ENCODE assay signal across 1 cellular context in the genomic region with DNA sequence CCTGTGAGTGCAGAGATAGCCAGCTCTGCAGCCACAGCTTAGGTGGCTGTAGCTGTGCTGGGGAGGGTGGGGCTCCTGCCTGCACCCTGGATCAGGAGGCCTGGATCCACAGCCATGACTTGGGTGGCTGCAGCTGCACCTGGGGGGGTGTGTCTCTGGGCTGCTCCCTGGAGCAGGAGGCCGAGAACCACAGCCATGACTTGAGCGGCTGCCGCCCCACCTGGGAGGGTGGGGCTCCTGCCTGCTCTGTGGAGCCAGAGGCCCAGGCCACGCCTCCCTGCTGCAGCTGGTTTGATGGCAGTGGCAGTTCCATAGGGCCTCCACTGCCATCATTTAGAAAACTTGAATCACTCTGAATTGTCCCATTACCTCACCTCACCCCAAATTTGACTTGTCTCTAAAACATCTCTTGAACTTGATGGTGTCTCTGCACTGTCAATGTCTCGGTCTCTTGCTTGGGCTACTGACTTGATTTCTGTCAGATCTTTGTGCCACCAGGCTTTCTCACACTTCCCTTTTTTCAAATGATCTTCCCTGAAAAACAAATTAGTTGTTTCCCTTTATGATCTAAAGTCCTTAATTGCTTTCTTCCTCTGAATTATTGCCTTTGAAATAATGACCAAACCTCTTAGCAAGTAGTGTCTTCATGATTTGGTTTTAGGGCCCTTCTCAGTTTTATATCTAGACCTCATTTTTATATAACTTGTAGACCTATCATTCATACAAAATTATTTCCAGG.
TF ChIP-seq lines count a peak whose summit lies in the region.

No MANE protein-coding gene starts in this region.

TF ChIP-seq in HCT116, 20 proteins besides CTCF, POLR2A, EP300 and RAD21 (continued from another document):
- TF ChIP-seq, protein P1, sequence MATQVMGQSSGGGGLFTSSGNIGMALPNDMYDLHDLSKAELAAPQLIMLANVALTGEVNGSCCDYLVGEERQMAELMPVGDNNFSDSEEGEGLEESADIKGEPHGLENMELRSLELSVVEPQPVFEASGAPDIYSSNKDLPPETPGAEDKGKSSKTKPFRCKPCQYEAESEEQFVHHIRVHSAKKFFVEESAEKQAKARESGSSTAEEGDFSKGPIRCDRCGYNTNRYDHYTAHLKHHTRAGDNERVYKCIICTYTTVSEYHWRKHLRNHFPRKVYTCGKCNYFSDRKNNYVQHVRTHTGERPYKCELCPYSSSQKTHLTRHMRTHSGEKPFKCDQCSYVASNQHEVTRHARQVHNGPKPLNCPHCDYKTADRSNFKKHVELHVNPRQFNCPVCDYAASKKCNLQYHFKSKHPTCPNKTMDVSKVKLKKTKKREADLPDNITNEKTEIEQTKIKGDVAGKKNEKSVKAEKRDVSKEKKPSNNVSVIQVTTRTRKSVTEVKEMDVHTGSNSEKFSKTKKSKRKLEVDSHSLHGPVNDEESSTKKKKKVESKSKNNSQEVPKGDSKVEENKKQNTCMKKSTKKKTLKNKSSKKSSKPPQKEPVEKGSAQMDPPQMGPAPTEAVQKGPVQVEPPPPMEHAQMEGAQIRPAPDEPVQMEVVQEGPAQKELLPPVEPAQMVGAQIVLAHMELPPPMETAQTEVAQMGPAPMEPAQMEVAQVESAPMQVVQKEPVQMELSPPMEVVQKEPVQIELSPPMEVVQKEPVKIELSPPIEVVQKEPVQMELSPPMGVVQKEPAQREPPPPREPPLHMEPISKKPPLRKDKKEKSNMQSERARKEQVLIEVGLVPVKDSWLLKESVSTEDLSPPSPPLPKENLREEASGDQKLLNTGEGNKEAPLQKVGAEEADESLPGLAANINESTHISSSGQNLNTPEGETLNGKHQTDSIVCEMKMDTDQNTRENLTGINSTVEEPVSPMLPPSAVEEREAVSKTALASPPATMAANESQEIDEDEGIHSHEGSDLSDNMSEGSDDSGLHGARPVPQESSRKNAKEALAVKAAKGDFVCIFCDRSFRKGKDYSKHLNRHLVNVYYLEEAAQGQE (IDR thresholded peaks at IDR 0.05; ENCODE audit: low read depth): no peak
- TF ChIP-seq SIN3A (IDR thresholded peaks at IDR 0.05; ENCODE audit: low read depth): no peak
